Comparison of ENCODE assay signal across 28 cellular contexts in the genomic region with DNA sequence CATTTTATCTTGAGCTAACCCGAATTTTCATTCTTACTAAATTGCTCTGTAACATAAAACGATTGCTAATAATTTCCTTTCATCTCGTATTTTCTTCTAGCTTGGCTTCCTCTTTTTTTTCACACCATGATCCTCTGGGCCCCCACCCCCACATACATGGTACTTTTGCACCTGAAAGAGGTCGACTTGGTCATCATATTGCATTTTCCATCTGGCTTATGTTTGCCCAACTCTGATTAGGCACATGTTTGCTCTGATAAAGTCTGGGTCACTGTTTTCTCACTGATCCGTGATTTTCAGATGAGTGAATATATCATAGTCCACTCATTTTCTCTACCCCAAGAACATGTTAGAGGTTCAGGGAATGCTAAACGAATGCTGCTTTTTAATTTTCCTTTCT.
"Had no signal": no experiment of that assay in that cellular context is flagged by ENCODE, and none has a peak within 500 bp of the region (broad histone marks: within the 10 kb centered on the region; RNA-seq: fewer than 3 reads in every experiment).

No MANE protein-coding gene starts in this region.

- H3K36me3 ChIP-seq: adrenal gland, cardiac muscle cell, colonic mucosa, gastroesophageal sphincter, suprapubic skin, tibial artery had no signal

- H3K4me3 ChIP-seq: adrenal gland, body of pancreas, cardiac muscle cell, colonic mucosa, gastroesophageal sphincter, lung, suprapubic skin, tibial artery had no signal

- H3K36me3 Mint-ChIP-seq: activated naive CD8-positive, alpha-beta T cell treated with anti-CD3 and anti-CD28 coated beads for 36 hours; natural killer cell treated with Interleukin-12 subunit alpha and Interleukin-12 subunit beta and Interleukin-15 and Interleukin-18, amount 100 ng/mL, for 72 hours; stimulated activated memory B cell treated with anti-CD40 and anti-IgM and Interleukin-4, amounts not matched to agents 10 μg/mL and 1 μg/mL and 100 μg/mL, for 72 hours had no signal

- H3K4me1 Mint-ChIP-seq: stimulated activated memory B cell treated with anti-CD40 and anti-IgM and Interleukin-4, amounts not matched to agents 10 μg/mL and 1 μg/mL and 100 μg/mL, for 72 hours had no signal

- H3K9me3 Mint-ChIP-seq: activated naive CD4-positive, alpha-beta T cell treated with anti-CD3 and anti-CD28 coated beads for 36 hours; activated naive CD8-positive, alpha-beta T cell treated with anti-CD3 and anti-CD28 coated beads for 36 hours; activated T-helper 1 cell treated with anti-CD3 and anti-CD28 coated beads, Interleukin-12 subunit alpha, Interleukin-12 subunit beta, Interleukin-2, Interleukin-4 antibody, amounts not matched to agents 30 ng/mL and 10 ng/mL and 1 ng/mL, durations not matched to agents 14 hours and 24 hours and 36 hours; natural killer cell treated with Interleukin-12 subunit alpha and Interleukin-12 subunit beta and Interleukin-15 and Interleukin-18, amount 100 ng/mL, for 72 hours; stimulated activated memory B cell treated with anti-CD40 and anti-IgM and Interleukin-4, amounts not matched to agents 10 μg/mL and 1 μg/mL and 100 μg/mL, for 72 hours had no signal

- H3K4me1 ChIP-seq: adrenal gland, colonic mucosa, suprapubic skin had no signal

- ATAC-seq: body of pancreas; gastroesophageal sphincter; natural killer cell treated with Interleukin-12 subunit alpha and Interleukin-12 subunit beta and Interleukin-15 and Interleukin-18, amount 100 ng/mL, for 72 hours; sciatic nerve; stimulated activated memory B cell treated with anti-CD40 and anti-IgM and Interleukin-4, amounts not matched to agents 10 μg/mL and 1 μg/mL and 100 μg/mL, for 72 hours had no signal

- H3K9me3 ChIP-seq: adrenal gland, body of pancreas, colonic mucosa, gastroesophageal sphincter, suprapubic skin, tibial artery had no signal

- H3K27ac ChIP-seq: adrenal gland, body of pancreas, cardiac muscle cell, colonic mucosa, gastroesophageal sphincter, suprapubic skin, tibial artery had no signal

- FAIRE-seq: small intestine had no signal

- H3K27me3 ChIP-seq: adrenal gland, body of pancreas, cardiac muscle cell, colonic mucosa, gastroesophageal sphincter, suprapubic skin, tibial artery had no signal

- H3K4me3 Mint-ChIP-seq: activated naive CD4-positive, alpha-beta T cell treated with anti-CD3 and anti-CD28 coated beads for 36 hours; activated naive CD8-positive, alpha-beta T cell treated with anti-CD3 and anti-CD28 coated beads for 36 hours; activated T-helper 1 cell treated with anti-CD3 and anti-CD28 coated beads, Interleukin-12 subunit alpha, Interleukin-12 subunit beta, Interleukin-2, Interleukin-4 antibody, amounts not matched to agents 30 ng/mL and 10 ng/mL and 1 ng/mL, durations not matched to agents 14 hours and 24 hours and 36 hours; natural killer cell treated with Interleukin-12 subunit alpha and Interleukin-12 subunit beta and Interleukin-15 and Interleukin-18, amount 100 ng/mL, for 72 hours; stimulated activated memory B cell treated with anti-CD40 and anti-IgM and Interleukin-4, amounts not matched to agents 10 μg/mL and 1 μg/mL and 100 μg/mL, for 72 hours had no signal

- DNase-seq: activated CD4-positive, alpha-beta T cell treated with anti-CD3 and anti-CD28 coated beads for 4 hours; activated CD4-positive, alpha-beta T cell treated with anti-CD3 and anti-CD28 coated beads, Interleukin-2, amount 50 U/mL, for 4 hours; activated CD4-positive, CD25-positive, alpha-beta regulatory T cell; activated CD8-positive, alpha-beta memory T cell treated with anti-CD3 and anti-CD28 coated beads for 24 hours; activated effector memory CD4-positive, alpha-beta T cell treated with anti-CD3 and anti-CD28 coated beads, Interleukin-2, amount 50 U/mL, for 16 hours; activated naive CD4-positive, alpha-beta T cell treated with anti-CD3 and anti-CD28 coated beads for 36 hours; activated naive CD8-positive, alpha-beta T cell treated with anti-CD3 and anti-CD28 coated beads for 36 hours; adrenal gland; aorta; body of pancreas; cerebellar nuclear complex; colonic mucosa; effector CD8-positive, alpha-beta T cell; hippocampal formation; mesendoderm; small intestine; stimulated activated CD4-positive, alpha-beta T cell treated with anti-CD3 and anti-CD28 coated beads, Interleukin-4, amount 100 ng/mL, for 4 hours; stimulated activated CD8-positive, alpha-beta memory T cell treated with anti-CD3 and anti-CD28 coated beads, Interleukin-4, amount 100 ng/mL, for 48 hours; T-helper 2 cell; tibial artery had no signal

- H3K27ac Mint-ChIP-seq: activated naive CD4-positive, alpha-beta T cell treated with anti-CD3 and anti-CD28 coated beads for 36 hours; activated naive CD8-positive, alpha-beta T cell treated with anti-CD3 and anti-CD28 coated beads for 36 hours; activated T-helper 1 cell treated with anti-CD3 and anti-CD28 coated beads, Interleukin-12 subunit alpha, Interleukin-12 subunit beta, Interleukin-2, Interleukin-4 antibody, amounts not matched to agents 30 ng/mL and 10 ng/mL and 1 ng/mL, durations not matched to agents 14 hours and 24 hours and 36 hours; natural killer cell treated with Interleukin-12 subunit alpha and Interleukin-12 subunit beta and Interleukin-15 and Interleukin-18, amount 100 ng/mL, for 72 hours; stimulated activated memory B cell treated with anti-CD40 and anti-IgM and Interleukin-4, amounts not matched to agents 10 μg/mL and 1 μg/mL and 100 μg/mL, for 72 hours had no signal

- H3K27me3 Mint-ChIP-seq: stimulated activated memory B cell treated with anti-CD40 and anti-IgM and Interleukin-4, amounts not matched to agents 10 μg/mL and 1 μg/mL and 100 μg/mL, for 72 hours had no signal
